ENCODE assay signal across 1 cellular context in the genomic region with DNA sequence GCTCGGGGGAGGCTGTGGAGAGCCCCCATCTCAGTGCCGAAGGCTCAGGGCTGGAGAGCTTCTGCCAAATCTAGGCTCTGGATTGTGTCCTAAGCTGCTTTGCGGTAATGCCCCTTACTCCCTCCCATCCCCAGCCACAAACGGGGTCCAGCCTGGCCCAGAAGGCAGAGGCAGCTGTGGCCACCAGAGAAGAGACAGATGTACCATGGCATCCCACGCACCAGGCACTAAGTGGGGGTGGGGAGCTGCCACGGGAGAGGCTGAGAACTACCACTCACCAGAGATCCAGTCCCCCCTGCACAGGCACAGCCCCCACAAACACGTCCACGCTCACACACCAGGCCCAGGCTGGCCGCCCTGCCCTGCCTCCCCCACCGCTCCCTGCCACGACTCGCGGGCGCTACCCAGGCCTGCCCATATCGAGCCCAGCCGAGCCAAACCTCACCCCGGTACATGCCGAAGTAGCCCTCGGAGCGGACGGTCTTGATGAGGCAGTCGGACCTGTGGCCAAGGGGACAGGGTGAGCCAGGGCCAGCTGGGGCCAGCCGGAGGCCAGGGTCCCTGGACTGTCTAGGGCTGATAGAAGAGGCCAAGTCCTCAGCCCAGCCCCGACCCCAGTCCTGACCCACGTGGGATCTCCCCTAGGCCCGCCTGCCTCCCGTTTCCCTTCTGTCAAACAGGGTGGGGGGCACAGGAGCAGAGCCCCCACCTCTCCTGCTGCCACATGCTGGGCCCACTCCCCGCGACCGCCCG.
TF ChIP-seq lines count a peak whose summit lies in the region.

No MANE protein-coding gene starts in this region.

TF ChIP-seq in IMR-90, 13 proteins besides CTCF, POLR2A, EP300 and RAD21:
- no peak for TF ChIP-seq CEBPB (IDR thresholded peaks at IDR 0.05; ENCODE audit: low read depth, low read length)
- TF ChIP-seq ELK1 (IDR thresholded peaks at IDR 0.05; ENCODE audit: borderline replicate concordance, low read depth, low read length), result no peak
- TF ChIP-seq RFX5 (IDR thresholded peaks at IDR 0.05; ENCODE audit: low read depth, low read length), result no peak
- no peak for TF ChIP-seq MAFK (IDR thresholded peaks at IDR 0.05; ENCODE audit: low read depth, low read length)
- no peak for TF ChIP-seq RCOR1 (IDR thresholded peaks at IDR 0.05; ENCODE audit: insufficient replicate concordance, low read length)
- no peak for TF ChIP-seq CHD1 (IDR thresholded peaks at IDR 0.05; ENCODE audit: low read depth, low read length)
- TF ChIP-seq FOS (IDR thresholded peaks at IDR 0.05; ENCODE audit: low read depth, low read length), result no peak
- TF ChIP-seq BHLHE40 (IDR thresholded peaks at IDR 0.05; ENCODE audit: low read depth, low read length), result no peak
- TF ChIP-seq USF2 (IDR thresholded peaks at IDR 0.05; ENCODE audit: low read depth, low read length), result no peak
- no peak for TF ChIP-seq NFE2L2 (IDR thresholded peaks at IDR 0.05; ENCODE audit: low read depth, low read length)
- TF ChIP-seq MXI1 (IDR thresholded peaks at IDR 0.05; ENCODE audit: borderline replicate concordance, low read depth, low read length), result no peak
- TF ChIP-seq SMC3 (IDR thresholded peaks at IDR 0.05; ENCODE audit: low read depth, low read length), result no peak
